Comparison of ENCODE assay signal across 12 cellular contexts in genomic region chr5:149002053-149002452, GRCh38.
DNase-seq lines count a peak whose midpoint lies in the region; ATAC-seq and TF ChIP-seq lines count a peak whose summit lies in the region.
"Had no signal": no experiment of that assay in that cellular context is flagged by ENCODE, and none has a peak within 500 bp of the region (broad histone marks: within the 10 kb centered on the region; RNA-seq: fewer than 3 reads in every experiment).

No MANE protein-coding gene starts in this region.

- ATAC-seq in GM21367 (IDR thresholded peaks at IDR 0.05; ENCODE audit: unreplicated experiment): no peak
- ATAC-seq: stimulated activated naive CD8-positive, alpha-beta T cell treated with anti-CD3 and anti-CD28 coated beads, Interleukin-15, Interleukin-2, amounts not matched to agents 100 U/mL and 50 U/mL, for 24 hours had no signal

- peak overlapping the region; percentile 84 for H3K4me3 Mint-ChIP-seq in HFFc6
- H3K4me3 Mint-ChIP-seq in activated naive CD4-positive, alpha-beta T cell treated with anti-CD3 and anti-CD28 coated beads, Interleukin-2, amount 10 ng/mL, durations not matched to agents 7 days and 5 days: no peak overlapping the region
- H3K4me3 Mint-ChIP-seq: dendritic cell treated with granulocyte-macrophage colony-stimulating factor and Interleukin-4, amounts not matched to agents 40 ng/mL and 50 ng/mL, for 4 days; neural crest cell had no signal

- no peak for TF ChIP-seq CTCF in HFFc6 (IDR thresholded peaks at IDR 0.05)

- DNase-seq in HFFc6 (peak; percentile 98), adipocyte (ENCODE audit: low read depth) (peak; percentile 95), hepatic stellate cell (ENCODE audit: low spot score) (peak; percentile 71), T-helper 2 cell (no peak)
- DNase-seq in activated naive CD4-positive, alpha-beta T cell treated with anti-CD3 and anti-CD28 coated beads, Interleukin-2, amount 10 ng/mL, durations not matched to agents 7 days and 5 days: no peak
- no peak for DNase-seq in activated CD4-positive, alpha-beta T cell treated with anti-CD3 and anti-CD28 coated beads, Interleukin-2, amount 50 U/mL, for 4 hours
- DNase-seq: activated CD4-positive, alpha-beta T cell treated with anti-CD3 and anti-CD28 coated beads for 48 hours; stimulated activated naive CD8-positive, alpha-beta T cell treated with anti-CD3 and anti-CD28 coated beads, Interleukin-15, Interleukin-2, amounts not matched to agents 100 U/mL and 50 U/mL, for 24 hours had no signal

- peak overlapping the region; percentile 75 for H3K27ac ChIP-seq in skeletal muscle tissue (ENCODE audit: low read depth, low read length)

- no peaks in the 10 kb centered on the region for H3K9me3 Mint-ChIP-seq in HFFc6
- no peaks in the 10 kb centered on the region for H3K9me3 Mint-ChIP-seq in activated naive CD4-positive, alpha-beta T cell treated with anti-CD3 and anti-CD28 coated beads, Interleukin-2, amount 10 ng/mL, durations not matched to agents 7 days and 5 days
- H3K9me3 Mint-ChIP-seq: dendritic cell treated with granulocyte-macrophage colony-stimulating factor and Interleukin-4, amounts not matched to agents 40 ng/mL and 50 ng/mL, for 4 days; neural crest cell had no signal

- H3K36me3 ChIP-seq in adipocyte (ENCODE audit: control insufficient read depth, insufficient read depth, low read length, severe bottlenecking): no peaks in the 10 kb centered on the region
- H3K36me3 ChIP-seq in skeletal muscle tissue (ENCODE audit: control insufficient read depth in 3 of 3, insufficient read depth in 3 of 3, low read length in 3 of 3): no peaks in the 10 kb centered on the region

- H3K9ac ChIP-seq in adipocyte (ENCODE audit: low read length): no peak overlapping the region
- H3K9ac ChIP-seq in skeletal muscle tissue (ENCODE audit: low read depth in 1 of 3, low read length in 3 of 3): peak overlapping the region in 1 of 3 donors; percentile 65

- H3K4me1 Mint-ChIP-seq in HFFc6 (ENCODE audit: low read depth): peaks cover 78% of the 10 kb centered on the region
- no peaks in the 10 kb centered on the region for H3K4me1 Mint-ChIP-seq in activated naive CD4-positive, alpha-beta T cell treated with anti-CD3 and anti-CD28 coated beads, Interleukin-2, amount 10 ng/mL, durations not matched to agents 7 days and 5 days

- peak overlapping the region; percentile 93 for H3K27ac Mint-ChIP-seq in HFFc6
- H3K27ac Mint-ChIP-seq in activated naive CD4-positive, alpha-beta T cell treated with anti-CD3 and anti-CD28 coated beads, Interleukin-2, amount 10 ng/mL, durations not matched to agents 7 days and 5 days: no peak overlapping the region
- H3K27ac Mint-ChIP-seq: dendritic cell treated with granulocyte-macrophage colony-stimulating factor and Interleukin-4, amounts not matched to agents 40 ng/mL and 50 ng/mL, for 4 days had no signal

- H3K36me3 Mint-ChIP-seq in HFFc6 (ENCODE audit: low read depth): peaks cover 19% of the 10 kb centered on the region
- no peaks in the 10 kb centered on the region for H3K36me3 Mint-ChIP-seq in activated naive CD4-positive, alpha-beta T cell treated with anti-CD3 and anti-CD28 coated beads, Interleukin-2, amount 10 ng/mL, durations not matched to agents 7 days and 5 days

- H3K27me3 ChIP-seq in adipocyte (replicated peaks; ENCODE audit: control insufficient read depth, insufficient read depth, low read length) (peaks cover 5% of the 10 kb centered on the region), skeletal muscle tissue (ENCODE audit: control insufficient read depth in 3 of 3, insufficient read depth in 3 of 3, low read length in 3 of 3) (no peaks in the 10 kb centered on the region)

- H3K9me3 ChIP-seq in adipocyte (ENCODE audit: control insufficient read depth, low read length) (no peaks in the 10 kb centered on the region), skeletal muscle tissue (ENCODE audit: control insufficient read depth in 3 of 3, low read length in 3 of 3) (no peaks in the 10 kb centered on the region)

- H3K27me3 Mint-ChIP-seq in HFFc6 (ENCODE audit: insufficient read depth): no peaks in the 10 kb centered on the region; the same call in none of the 2 replicates
- H3K27me3 Mint-ChIP-seq in activated naive CD4-positive, alpha-beta T cell treated with anti-CD3 and anti-CD28 coated beads, Interleukin-2, amount 10 ng/mL, durations not matched to agents 7 days and 5 days: peaks cover 15% of the 10 kb centered on the region
- H3K27me3 Mint-ChIP-seq: dendritic cell treated with granulocyte-macrophage colony-stimulating factor and Interleukin-4, amounts not matched to agents 40 ng/mL and 50 ng/mL, for 4 days had no signal

- H3K4me3 ChIP-seq in adipocyte (ENCODE audit: low read length) (no peak overlapping the region), skeletal muscle tissue (ENCODE audit: low read length in 3 of 3) (peak overlapping the region in 1 of 3 donors; percentile 1)

- CTCF ChIA-PET in activated naive CD4-positive, alpha-beta T cell treated with anti-CD3 and anti-CD28 coated beads, Interleukin-2, amount 10 ng/mL, durations not matched to agents 7 days and 5 days (lab: Charles Lee): interaction anchor here (0.9 to 2.3 kb wide), 10 partner anchors 9 to 269 kb away, joined by 3 to 10 read pairs (median 4); no protein-coding TSS in a partner anchor

- H3K4me1 ChIP-seq in adipocyte (ENCODE audit: control insufficient read depth, insufficient read depth, low read length) (peaks cover 41% of the 10 kb centered on the region), skeletal muscle tissue (ENCODE audit: control insufficient read depth in 3 of 3, insufficient read depth in 3 of 3, low read length in 3 of 3) (peaks cover 12 to 35% (median 34%) of the 10 kb centered on the region in 3 donors)

Comparison
In these comparisons a context has a peak if more than half of its experiments do, and no peak if none do; other contexts are left out.
1. DNase-seq: peak in HFFc6 (single experiment), adipocyte (single experiment) and hepatic stellate cell (single experiment); none in activated naive CD4-positive, alpha-beta T cell treated with anti-CD3 and anti-CD28 coated beads, Interleukin-2, amount 10 ng/mL, durations not matched to agents 7 days and 5 days (single experiment), T-helper 2 cell (0 of 5) and activated CD4-positive, alpha-beta T cell treated with anti-CD3 and anti-CD28 coated beads, Interleukin-2, amount 50 U/mL, for 4 hours (0 of 2).